ENCODE assay signal across 26 cellular contexts in the genomic region with DNA sequence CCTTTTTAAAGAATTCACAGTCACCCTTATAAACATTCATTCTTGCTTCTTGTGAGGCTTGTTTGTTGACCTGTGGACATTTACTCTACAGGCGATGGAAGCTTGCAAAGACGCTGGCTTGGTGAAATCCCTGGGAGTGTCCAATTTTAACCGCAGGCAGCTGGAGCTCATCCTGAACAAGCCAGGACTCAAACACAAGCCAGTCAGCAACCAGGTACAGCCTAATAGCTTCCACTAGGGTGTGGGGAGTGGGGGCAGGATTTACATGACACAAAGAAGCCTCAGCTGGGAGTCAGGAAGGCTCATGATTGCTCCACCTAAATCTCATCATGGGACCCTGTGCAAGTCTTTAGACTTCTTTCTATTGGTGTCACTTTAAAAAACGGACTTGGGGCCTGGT. TPM values are rescaled to one million over a fixed set of nuclear protein-coding genes. Genes with fewer than 3 reads are reported as not detected.
"Had no signal": no experiment of that assay in that cellular context is flagged by ENCODE, and none has a peak within 500 bp of the region (broad histone marks: within the 10 kb centered on the region; RNA-seq: fewer than 3 reads in every experiment).

No MANE protein-coding gene starts in this region.

- H3K27me3 Mint-ChIP-seq: activated naive CD8-positive, alpha-beta T cell; progenitor cell of endocrine pancreas had no signal

- H3K79me2 ChIP-seq: hepatocyte had no signal

- H3K36me3 ChIP-seq: lower lobe of right lung, sigmoid colon, stomach, suprapubic skin, tibial nerve had no signal

- DNase-seq: activated T-cell treated with anti-CD3 and anti-CD28 coated beads, Interleukin-2, amount 50 U/mL, for 1 hour; amniotic stem cell; glutamatergic neuron; left colon; lower lobe of right lung; naive thymus-derived CD8-positive, alpha-beta T cell; retina; sigmoid colon; stimulated activated CD4-positive, alpha-beta T cell treated with anti-CD3 and anti-CD28 coated beads, Interleukin-15, amount 100 ng/mL, for 24 hours; stomach; T-helper 1 cell; T-helper 9 cell had no signal

- H2AFZ ChIP-seq: hepatocyte had no signal

- FAIRE-seq: frontal cortex, islet of Langerhans had no signal

- H3K9me3 Mint-ChIP-seq: activated T-helper 17 cell treated with anti-CD3 and anti-CD28 coated beads, Interleukin-2, amount 50 U/mL, for 72 hours; naive thymus-derived CD8-positive, alpha-beta T cell had no signal

- H3K4me2 ChIP-seq: hepatocyte, smooth muscle cell had no signal

- H3K36me3 Mint-ChIP-seq: activated naive CD8-positive, alpha-beta T cell; naive thymus-derived CD8-positive, alpha-beta T cell; stimulated activated memory B cell treated with anti-CD40 and anti-IgM and Interleukin-4, amounts not matched to agents 10 μg/mL and 1 μg/mL and 100 μg/mL, for 72 hours had no signal

- H3K27ac ChIP-seq: hepatocyte, lower lobe of right lung, sigmoid colon, stomach, suprapubic skin, tibial nerve had no signal

- H3K27me3 ChIP-seq: hepatocyte, sigmoid colon, stomach, suprapubic skin, tibial nerve had no signal

- H3K4me1 ChIP-seq: lower lobe of right lung, sigmoid colon, stomach, suprapubic skin, tibial nerve had no signal

- H3K27ac Mint-ChIP-seq: activated naive CD8-positive, alpha-beta T cell; activated T-helper 17 cell treated with anti-CD3 and anti-CD28 coated beads, Interleukin-2, amount 50 U/mL, for 72 hours; naive thymus-derived CD8-positive, alpha-beta T cell; progenitor cell of endocrine pancreas; stimulated activated memory B cell treated with anti-CD40 and anti-IgM and Interleukin-4, amounts not matched to agents 10 μg/mL and 1 μg/mL and 100 μg/mL, for 72 hours had no signal

- H3K9me3 ChIP-seq: lower lobe of right lung, sigmoid colon, stomach, suprapubic skin, tibial nerve had no signal

- H3K4me3 Mint-ChIP-seq: activated naive CD8-positive, alpha-beta T cell; activated T-helper 17 cell treated with anti-CD3 and anti-CD28 coated beads, Interleukin-2, amount 50 U/mL, for 72 hours; naive thymus-derived CD8-positive, alpha-beta T cell; stimulated activated memory B cell treated with anti-CD40 and anti-IgM and Interleukin-4, amounts not matched to agents 10 μg/mL and 1 μg/mL and 100 μg/mL, for 72 hours had no signal

- H3K4me1 Mint-ChIP-seq: activated T-helper 17 cell treated with anti-CD3 and anti-CD28 coated beads, Interleukin-2, amount 50 U/mL, for 72 hours; naive thymus-derived CD8-positive, alpha-beta T cell; stimulated activated memory B cell treated with anti-CD40 and anti-IgM and Interleukin-4, amounts not matched to agents 10 μg/mL and 1 μg/mL and 100 μg/mL, for 72 hours had no signal

- H3K4me3 ChIP-seq: hepatocyte, lower lobe of right lung, sigmoid colon, smooth muscle cell, stomach, suprapubic skin, tibial nerve had no signal

RNA-seq across cellular contexts. Expression of a gene that starts 29.0 kb away (rescaled TPM):
- total RNA-seq: activated T-helper 17 cell treated with anti-CD3 and anti-CD28 coated beads, Interleukin-2, amount 50 U/mL, for 72 hours; cerebellum; esophagus mucosa; frontal cortex; left colon; lower lobe of right lung; naive thymus-derived CD8-positive, alpha-beta T cell; osteocyte; sigmoid colon; smooth muscle cell; stomach; tibial nerve; urinary bladder had no signal
- polyA plus RNA-seq: naive thymus-derived CD8-positive, alpha-beta T cell; sigmoid colon; smooth muscle cell; stomach; urinary bladder had no signal
